8 cellular contexts compared by ENCODE assay signal in the genomic region with DNA sequence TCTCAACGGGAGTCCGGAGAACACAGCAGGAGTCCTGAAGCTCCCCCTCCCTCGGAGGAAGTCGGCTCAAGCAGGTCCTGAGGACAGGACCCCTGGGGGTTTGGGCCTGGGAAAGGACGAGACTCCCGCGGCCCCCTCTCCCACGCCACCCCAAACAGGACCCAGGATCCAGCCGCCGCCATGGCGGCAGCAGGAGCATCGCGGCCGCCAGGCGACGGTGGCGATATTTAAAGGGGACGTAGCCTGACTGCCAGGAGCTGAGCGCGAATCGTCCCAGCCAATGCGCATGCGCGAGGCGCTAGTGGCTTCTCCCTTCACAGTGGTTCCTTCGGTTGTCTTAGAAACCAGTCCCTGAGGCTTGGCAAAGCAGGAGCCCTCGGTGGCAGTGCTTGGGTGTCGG.
DNase-seq lines count a peak whose midpoint lies in the region; ATAC-seq, FAIRE-seq and TF ChIP-seq lines count a peak whose summit lies in the region.
"Not testable (repeated sequence)": the region's sequence is repeated elsewhere in the genome, so short reads cannot be mapped to it uniquely, and the experiment has no call there.

No MANE protein-coding gene starts in this region.

- H3K27ac ChIP-seq in DOHH2 (ENCODE audit: low read depth, low read length); rectal smooth muscle tissue (ENCODE audit: low read depth, low read length): not testable (repeated sequence)
- peak overlapping the region in 3 of 59 donors; percentile 61 to 80 (median 66) for H3K27ac ChIP-seq in dorsolateral prefrontal cortex
- peak overlapping the region; percentile 40 for H3K27ac ChIP-seq in keratinocyte (ENCODE audit: control insufficient read depth, insufficient read depth, low read length)

- H3K4me2 ChIP-seq in DOHH2 (ENCODE audit: low read length) (peak overlapping the region; percentile 48; the same call in 1 of the 2 replicates), keratinocyte (ENCODE audit: control insufficient read depth, extremely low read depth, insufficient read depth, low read depth, low read length) (peak overlapping the region; percentile 45)

- H3K36me3 ChIP-seq in DOHH2 (ENCODE audit: control insufficient read depth, low read length); NT2/D1 (ENCODE audit: insufficient read depth, insufficient read length, low read length); keratinocyte (ENCODE audit: control insufficient read depth in 2 of 2, extremely low read depth in 1 of 2, insufficient read depth in 2 of 2, low read length in 2 of 2); rectal smooth muscle tissue (ENCODE audit: control insufficient read depth, insufficient read depth, low read length): not testable (repeated sequence)

- not testable (repeated sequence) for H3F3A ChIP-seq in DOHH2 (ENCODE audit: control insufficient read depth, insufficient read depth)

- not testable (repeated sequence) for H3K9me1 ChIP-seq in keratinocyte (ENCODE audit: control insufficient read depth, extremely low read depth, insufficient read depth, low read length)

- H2AFZ ChIP-seq in keratinocyte (ENCODE audit: control insufficient read depth, low read length): peak overlapping the region; percentile 30

- H3K4me3 Mint-ChIP-seq in HFFc6: not testable (repeated sequence)
- peak overlapping the region; percentile 62 to 63 for H3K4me3 Mint-ChIP-seq in stimulated activated naive CD8-positive, alpha-beta T cell treated with anti-CD3 and anti-CD28 coated beads, Interleukin-15, amount 100 ng/mL, for 72 hours

- not testable (repeated sequence) for H3K9me3 ChIP-seq in DOHH2 (ENCODE audit: control insufficient read depth, insufficient read depth, low read length); NT2/D1 (ENCODE audit: insufficient read depth, low read length); keratinocyte (ENCODE audit: control insufficient read depth, low read depth, low read length)

- H3K4me1 ChIP-seq in DOHH2 (ENCODE audit: control insufficient read depth, low read length); NT2/D1 (ENCODE audit: insufficient read depth, insufficient read length); keratinocyte (ENCODE audit: control insufficient read depth, extremely low read depth, insufficient read depth, low read length); rectal smooth muscle tissue (ENCODE audit: control insufficient read depth, insufficient read depth, low read length): not testable (repeated sequence)

- not testable (repeated sequence) for H4K20me1 ChIP-seq in DOHH2 (ENCODE audit: control insufficient read depth, insufficient read depth, low read depth, low read length); keratinocyte (ENCODE audit: control insufficient read depth, extremely low read depth, insufficient read depth, low read length)

- dilution Hi-C loops in keratinocyte (cut with MboI; ENCODE audit: extremely low pct_ligation_motif_present, low sequenced_read_pairs): not testable (repeated sequence)

- DNase-seq in HFFc6 (peak; percentile 63), NT2/D1 (ENCODE audit: low read depth, low spot score) (peak; percentile 30), dorsolateral prefrontal cortex (peak in 9 of 10 donors; percentile 58 to 86 (median 77))
- DNase-seq in activated CD8-positive, alpha-beta memory T cell treated with anti-CD3 and anti-CD28 coated beads, Interleukin-2, amount 50 U/mL, for 48 hours: peak; percentile 86
- DNase-seq in keratinocyte (ENCODE audit: low read depth, low spot score): not testable (repeated sequence)
- peak; percentile 48 to 81 for DNase-seq in stimulated activated naive CD8-positive, alpha-beta T cell treated with anti-CD3 and anti-CD28 coated beads, Interleukin-15, amount 100 ng/mL, for 72 hours

- not testable (repeated sequence) for H3K9me2 ChIP-seq in DOHH2 (replicated peaks; ENCODE audit: control insufficient read depth, low read length)

- TF ChIP-seq CTCF in DOHH2 (IDR thresholded peaks at IDR 0.05; ENCODE audit: low read depth, low read length, poor library complexity, severe bottlenecking); HFFc6 (IDR thresholded peaks at IDR 0.05); dorsolateral prefrontal cortex (IDR thresholded peaks at IDR 0.05 in 54 of 56, conservative IDR thresholded peaks at IDR 0.05 in 2 of 56; ENCODE audit: low read depth in 1 of 56, partially characterized antibody in 56 of 56); keratinocyte (optimal IDR thresholded peaks at IDR 0.05 in 1 of 3, IDR thresholded peaks at IDR 0.05 in 1 of 3, conservative IDR thresholded peaks at IDR 0.05 in 1 of 3; ENCODE audit: extremely low read depth in 1 of 3, insufficient read depth in 2 of 3, low read length in 3 of 3): not testable (repeated sequence)

- H3K79me2 ChIP-seq in DOHH2 (ENCODE audit: control insufficient read depth, low read length); keratinocyte (ENCODE audit: control insufficient read depth, insufficient read depth, low read length): not testable (repeated sequence)

- not testable (repeated sequence) for H3K27me3 ChIP-seq in DOHH2 (ENCODE audit: control insufficient read depth, low read length); NT2/D1 (ENCODE audit: insufficient read depth, insufficient read length); keratinocyte (ENCODE audit: control insufficient read depth, extremely low read depth, insufficient read depth, low read length); rectal smooth muscle tissue (ENCODE audit: control insufficient read depth, insufficient read depth, low read length)
- peaks cover 0 to 14% (median 0%) of the 10 kb centered on the region in 45 donors for H3K27me3 ChIP-seq in dorsolateral prefrontal cortex

- H3K27ac Mint-ChIP-seq in HFFc6; stimulated activated naive CD8-positive, alpha-beta T cell treated with anti-CD3 and anti-CD28 coated beads, Interleukin-15, amount 100 ng/mL, for 72 hours: not testable (repeated sequence)

- H3K27me3 Mint-ChIP-seq in HFFc6 (ENCODE audit: insufficient read depth); stimulated activated naive CD8-positive, alpha-beta T cell treated with anti-CD3 and anti-CD28 coated beads, Interleukin-15, amount 100 ng/mL, for 72 hours: not testable (repeated sequence)

- intact Hi-C loops in dorsolateral prefrontal cortex (cut with DNase I): not testable (repeated sequence)

- peak overlapping the region; percentile 66 for H3K4me3 ChIP-seq in DOHH2 (ENCODE audit: low read length)
- not testable (repeated sequence) for H3K4me3 ChIP-seq in NT2/D1 (ENCODE audit: insufficient read length, low read depth)
- H3K4me3 ChIP-seq in dorsolateral prefrontal cortex: peak overlapping the region in 30 of 59 donors; percentile 3 to 58 (median 42)
- peak overlapping the region in 2 of 3 experiments; percentile 20 to 33 for H3K4me3 ChIP-seq in keratinocyte (ENCODE audit: control insufficient read depth in 2 of 3, extremely low read depth in 1 of 3, insufficient read depth in 2 of 3, low read depth in 1 of 3, low read length in 3 of 3)
- H3K4me3 ChIP-seq in rectal smooth muscle tissue (ENCODE audit: low read length): peak overlapping the region; percentile 54

- not testable (repeated sequence) for H3K9ac ChIP-seq in NT2/D1 (ENCODE audit: insufficient read length, low read depth); rectal smooth muscle tissue (ENCODE audit: low read length)
- peak overlapping the region; percentile 37 for H3K9ac ChIP-seq in keratinocyte (ENCODE audit: control insufficient read depth, extremely low read depth, insufficient read depth, low read length)

- FAIRE-seq in keratinocyte (lab: Jason Lieb, UNC): not testable (repeated sequence)

- peak; percentile 89 for ATAC-seq in stimulated activated naive CD8-positive, alpha-beta T cell treated with anti-CD3 and anti-CD28 coated beads, Interleukin-15, amount 100 ng/mL, for 72 hours

- H3K4me1 Mint-ChIP-seq in HFFc6 (ENCODE audit: low read depth); stimulated activated naive CD8-positive, alpha-beta T cell treated with anti-CD3 and anti-CD28 coated beads, Interleukin-15, amount 100 ng/mL, for 72 hours: not testable (repeated sequence)

- not testable (repeated sequence) for H3K36me3 Mint-ChIP-seq in HFFc6 (ENCODE audit: low read depth)

- H3K9me3 Mint-ChIP-seq in HFFc6: peaks cover 42% of the 10 kb centered on the region
- peaks cover 10 to 56% of the 10 kb centered on the region in 2 donors for H3K9me3 Mint-ChIP-seq in stimulated activated naive CD8-positive, alpha-beta T cell treated with anti-CD3 and anti-CD28 coated beads, Interleukin-15, amount 100 ng/mL, for 72 hours
